Comparison of ENCODE assay signal across 15 cellular contexts in the genomic region with DNA sequence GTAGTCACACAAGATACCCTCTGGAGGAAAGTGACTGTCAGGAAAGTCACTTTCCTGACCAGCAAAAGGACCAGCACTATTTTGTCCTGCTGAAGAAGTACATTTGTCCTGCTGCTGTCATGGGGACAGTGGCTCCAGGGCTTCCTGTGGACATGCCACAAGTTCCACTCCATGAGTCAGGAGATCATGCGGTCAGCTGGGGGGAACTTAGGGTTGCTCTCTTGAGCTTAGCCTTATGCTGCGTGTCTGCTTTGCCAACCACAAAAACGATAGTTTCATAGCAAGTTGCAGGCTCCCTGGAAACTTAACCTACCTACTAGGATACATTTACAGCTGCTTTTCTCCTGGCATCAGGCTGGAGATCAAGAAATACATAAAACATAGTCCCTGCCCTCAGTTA. TPM values are rescaled to one million over a fixed set of nuclear protein-coding genes. Genes with fewer than 3 reads are reported as not detected.
A peak's percentile ranks its signal among the peaks of the same experiment; 100 is the strongest.
DNase-seq lines count a peak whose midpoint lies in the region; ATAC-seq and TF ChIP-seq lines count a peak whose summit lies in the region.
"Had no signal": no experiment of that assay in that cellular context is flagged by ENCODE, and none has a peak within 500 bp of the region (broad histone marks: within the 10 kb centered on the region; RNA-seq: fewer than 3 reads in every experiment).

No MANE protein-coding gene starts in this region.

- peaks cover 5 to 33% (median 9%) of the 10 kb centered on the region in 5 donors for H3K27me3 Mint-ChIP-seq in naive thymus-derived CD4-positive, alpha-beta T cell
- H3K27me3 Mint-ChIP-seq: activated B cell treated with CpG ODN at 0.5 μM for 24 hours, naive B cell had no signal

- no peak overlapping the region for H3K4me3 ChIP-seq in ascending aorta
- no peak overlapping the region for H3K4me3 ChIP-seq in naive thymus-derived CD4-positive, alpha-beta T cell (ENCODE audit: low read length)

- no peak overlapping the region for H3K27ac ChIP-seq in ascending aorta
- H3K27ac ChIP-seq in naive thymus-derived CD4-positive, alpha-beta T cell (ENCODE audit: low read depth, low read length): no peak overlapping the region

- H3K36me3 Mint-ChIP-seq in naive thymus-derived CD4-positive, alpha-beta T cell: no peaks in the 10 kb centered on the region
- H3K36me3 Mint-ChIP-seq: brain; CD4-positive, CD25-positive, alpha-beta regulatory T cell; naive B cell had no signal

- peak; percentile 81 for DNase-seq in CD1c-positive myeloid dendritic cell (ENCODE audit: extremely low spot score)
- DNase-seq in HK-2 (ENCODE audit: unreplicated experiment): peak; percentile 44
- DNase-seq in ascending aorta (ENCODE audit: low spot score in 2 of 2): peak; percentile 46 to 73
- no peak for DNase-seq in naive thymus-derived CD4-positive, alpha-beta T cell
- no peak for DNase-seq in GM03348 (ENCODE audit: low spot score)
- DNase-seq in omental fat pad (ENCODE audit: low spot score): no peak
- no peak for DNase-seq in activated CD4-positive, alpha-beta T cell treated with anti-CD3 and anti-CD28 coated beads for 48 hours
- DNase-seq: activated B cell treated with CpG ODN at 0.5 μM for 24 hours; activated T-cell treated with anti-CD3 and anti-CD28 coated beads, Interleukin-2, amount 50 U/mL, for 4 hours; CD4-positive, CD25-positive, alpha-beta regulatory T cell; naive B cell; NCI-H345 had no signal

- H3K27ac Mint-ChIP-seq in naive thymus-derived CD4-positive, alpha-beta T cell: no peak overlapping the region
- H3K27ac Mint-ChIP-seq: activated B cell treated with CpG ODN at 0.5 μM for 24 hours; brain; CD4-positive, CD25-positive, alpha-beta regulatory T cell had no signal

- POLR2A ChIA-PET in naive thymus-derived CD4-positive, alpha-beta T cell (lab: Charles Lee): no interaction called here

- H3K4me1 Mint-ChIP-seq in naive thymus-derived CD4-positive, alpha-beta T cell: peaks cover 0 to 24% (median 8%) of the 10 kb centered on the region in 7 donors
- H3K4me1 Mint-ChIP-seq: brain; CD4-positive, CD25-positive, alpha-beta regulatory T cell had no signal

- no peak overlapping the region for H3K4me3 Mint-ChIP-seq in naive thymus-derived CD4-positive, alpha-beta T cell
- H3K4me3 Mint-ChIP-seq: activated B cell treated with CpG ODN at 0.5 μM for 24 hours; activated T-cell treated with anti-CD3 and anti-CD28 coated beads, Interleukin-2, amount 50 U/mL, for 4 hours; brain; CD4-positive, CD25-positive, alpha-beta regulatory T cell had no signal

- H3K4me1 ChIP-seq in ascending aorta: no peaks in the 10 kb centered on the region
- H3K4me1 ChIP-seq in naive thymus-derived CD4-positive, alpha-beta T cell (ENCODE audit: control insufficient read depth in 2 of 2, insufficient read depth in 2 of 2, low read length in 2 of 2): no peaks in the 10 kb centered on the region

- CTCF ChIA-PET in naive thymus-derived CD4-positive, alpha-beta T cell (lab: Charles Lee): no interaction called here

- peak; percentile 50 for ATAC-seq in naive thymus-derived CD4-positive, alpha-beta T cell
- ATAC-seq in HG03469 (IDR thresholded peaks at IDR 0.05; ENCODE audit: unreplicated experiment): no peak
- ATAC-seq in omental fat pad (ENCODE audit: low FRiP score): no peak
- ATAC-seq: activated T-cell treated with anti-CD3 and anti-CD28 coated beads, Interleukin-2, amount 50 U/mL, for 4 hours had no signal

- TF ChIP-seq CTCF in ascending aorta (IDR thresholded peaks at IDR 0.05) (no peak), omental fat pad (IDR thresholded peaks at IDR 0.05) (no peak)

- intact Hi-C loops in ascending aorta (cut with DNase I): no loop called here
- intact Hi-C loops in naive thymus-derived CD4-positive, alpha-beta T cell (cut with micrococcal nuclease): loop anchor here in 1 of 2 donors (10.0 kb wide), 1 partner anchor 59 kb away; no protein-coding TSS in a partner anchor

- no peaks in the 10 kb centered on the region for H3K9me3 ChIP-seq in ascending aorta
- no peaks in the 10 kb centered on the region for H3K9me3 ChIP-seq in naive thymus-derived CD4-positive, alpha-beta T cell (ENCODE audit: control insufficient read depth in 2 of 3, low read length in 3 of 3)

- no peaks in the 10 kb centered on the region for H3K36me3 ChIP-seq in ascending aorta
- H3K36me3 ChIP-seq in naive thymus-derived CD4-positive, alpha-beta T cell (ENCODE audit: control insufficient read depth in 2 of 3, insufficient read depth in 3 of 3, low read length in 3 of 3): no peaks in the 10 kb centered on the region

- H3K27me3 ChIP-seq in ascending aorta: no peaks in the 10 kb centered on the region
- H3K27me3 ChIP-seq in naive thymus-derived CD4-positive, alpha-beta T cell (ENCODE audit: control insufficient read depth in 2 of 2, insufficient read depth in 2 of 2, low read length in 2 of 2): no peaks in the 10 kb centered on the region

- H3K9me3 Mint-ChIP-seq in naive thymus-derived CD4-positive, alpha-beta T cell: no peaks in the 10 kb centered on the region
- H3K9me3 Mint-ChIP-seq: activated B cell treated with CpG ODN at 0.5 μM for 24 hours; activated T-cell treated with anti-CD3 and anti-CD28 coated beads, Interleukin-2, amount 50 U/mL, for 4 hours had no signal

RNA-seq across cellular contexts. Expression of gene ALOX5, which starts 19.8 kb away (rescaled TPM):
- total RNA-seq in ascending aorta (23.1 TPM), omental fat pad (100 to 1,000 TPM in 2 of 4 donors, 10 to 100 TPM in 2; 40.6 to 153 (median 78.0) TPM)
- 100 to 1,000 TPM in 1 of 5 experiments, 10 to 100 TPM in 2, 1 to 10 TPM in 2; 1.2 to 143 (median 14.8) TPM for total RNA-seq in naive thymus-derived CD4-positive, alpha-beta T cell
- 1 to 10 TPM; 1.0 to 4.1 TPM for polyA plus RNA-seq in naive thymus-derived CD4-positive, alpha-beta T cell
- total RNA-seq: MCF 10A had no signal

RNA-seq across cellular contexts. Expression of gene OR13A1, which starts 38.9 kb away (rescaled TPM):
- not detected for total RNA-seq in ascending aorta
- total RNA-seq in naive thymus-derived CD4-positive, alpha-beta T cell: under 1 TPM in 1 of 5 experiments, not detected in 4; 0.24 TPM
- polyA plus RNA-seq in naive thymus-derived CD4-positive, alpha-beta T cell: under 1 TPM in 1 of 2 donors, not detected in 1; 0.32 TPM
- not detected for total RNA-seq in omental fat pad
- total RNA-seq: activated T-cell treated with anti-CD3 and anti-CD28 coated beads, Interleukin-2, amount 50 U/mL, for 4 hours; CD4-positive, CD25-positive, alpha-beta regulatory T cell; MCF 10A had no signal

Comparison
In these comparisons a context has a peak if more than half of its experiments do, and no peak if none do; other contexts are left out.
1. DNase-seq: peak in CD1c-positive myeloid dendritic cell (single experiment), HK-2 (single experiment) and ascending aorta (2 of 2); none in naive thymus-derived CD4-positive, alpha-beta T cell (0 of 9), GM03348 (single experiment), omental fat pad (single experiment) and activated CD4-positive, alpha-beta T cell treated with anti-CD3 and anti-CD28 coated beads for 48 hours (single experiment).